13 cellular contexts compared by ENCODE assay signal in the genomic region with DNA sequence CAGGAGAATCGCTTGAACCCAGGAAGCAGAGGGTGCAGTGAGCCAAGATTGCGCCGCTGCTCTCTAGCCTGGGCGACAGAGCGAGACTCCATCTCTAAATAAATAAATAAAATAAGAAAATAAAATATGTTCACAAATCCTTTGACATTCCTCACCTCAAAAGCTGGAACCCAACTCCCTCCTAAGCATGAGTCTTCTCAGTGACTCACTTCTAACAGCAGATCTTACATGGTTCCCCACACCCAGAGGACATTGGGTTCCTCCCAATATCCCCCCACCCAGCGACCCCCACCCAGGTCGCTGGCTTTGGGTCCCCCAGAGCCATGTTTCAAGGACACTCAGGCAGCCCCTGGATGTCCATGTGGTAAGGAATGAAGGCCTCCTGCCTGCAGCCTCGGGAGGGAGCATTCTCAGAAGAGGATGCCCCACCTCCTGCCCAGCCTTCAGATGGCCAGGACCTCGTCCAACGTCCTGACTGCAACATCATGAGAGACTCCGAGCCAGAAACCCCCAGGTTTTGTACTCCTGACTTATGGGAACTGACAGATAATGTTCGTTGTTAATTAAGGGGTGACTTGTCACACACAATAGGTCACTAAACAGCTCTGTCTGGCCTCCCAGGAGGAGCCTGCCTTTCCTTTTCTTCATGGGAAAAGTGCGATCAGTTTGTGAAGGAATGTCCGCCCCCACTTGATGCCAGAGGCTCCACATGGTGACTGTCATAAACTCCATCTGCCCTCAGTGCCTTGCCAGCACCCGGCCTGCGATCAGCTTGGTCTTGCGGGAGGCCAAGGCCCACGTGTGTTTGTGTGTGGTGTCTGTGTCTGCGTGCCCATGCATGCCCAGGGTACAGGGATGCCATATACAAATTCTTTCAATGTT. TPM values are rescaled to one million over a fixed set of nuclear protein-coding genes. Genes with fewer than 3 reads are reported as not detected.
DNase-seq lines count a peak whose midpoint lies in the region; ATAC-seq and TF ChIP-seq lines count a peak whose summit lies in the region.
"Had no signal": no experiment of that assay in that cellular context is flagged by ENCODE, and none has a peak within 500 bp of the region (broad histone marks: within the 10 kb centered on the region; RNA-seq: fewer than 3 reads in every experiment).

No MANE protein-coding gene starts in this region.

- H2BK5ac ChIP-seq in neuronal stem cell (ENCODE audit: low read length): no peak overlapping the region

- no peak for DNase-seq in CD8-positive, alpha-beta T cell
- DNase-seq in activated naive CD8-positive, alpha-beta T cell treated with anti-CD3 and anti-CD28 coated beads, Interleukin-2, amount 10 ng/mL, durations not matched to agents 7 days and 5 days: no peak
- no peak for DNase-seq in neuronal stem cell (ENCODE audit: low spot score)
- no peak for DNase-seq in NCI-H2107 treated with DMSO at 0.1 percent for 48 hours (lab: John Stamatoyannopoulos, UW; ENCODE audit: unreplicated experiment)
- DNase-seq in anterior cingulate cortex (lab: John Stamatoyannopoulos, UW): no peak
- DNase-seq: activated CD4-positive, alpha-beta T cell treated with anti-CD3 and anti-CD28 coated beads for 48 hours; islet precursor cell; NCI-H1436 treated with DMSO at 0.1 percent for 48 hours had no signal

- H2BK12ac ChIP-seq in neuronal stem cell (ENCODE audit: low read length): no peak overlapping the region

- H3K27ac ChIP-seq in CD8-positive, alpha-beta T cell (ENCODE audit: low read depth, low read length): peak overlapping the region; percentile 69
- H3K27ac ChIP-seq in HEK293 (ENCODE audit: extremely low read depth, low read depth, low read length) (no peak overlapping the region), neuronal stem cell (replicated peaks; ENCODE audit: low read length) (peak overlapping the region; percentile 7)
- H3K27ac ChIP-seq: thoracic aorta had no signal

- peak overlapping the region; percentile 22 for H3K4me2 ChIP-seq in neuronal stem cell (ENCODE audit: insufficient read depth, low read length, poor library complexity, severe bottlenecking)

- H2BK15ac ChIP-seq in neuronal stem cell (ENCODE audit: low read length): no peak overlapping the region

- no CpG with 5 or more reads among the region's 19 CpGs for WGBS in neuronal stem cell (ENCODE audit: extremely low coverage in 2 of 2, insufficient read length in 2 of 2, insufficient replicate concordance in 1 of 2), 2 donors

- no peaks in the 10 kb centered on the region for H3K9me3 Mint-ChIP-seq in CD8-positive, alpha-beta T cell
- H3K9me3 Mint-ChIP-seq in activated naive CD8-positive, alpha-beta T cell treated with anti-CD3 and anti-CD28 coated beads, Interleukin-2, amount 10 ng/mL, durations not matched to agents 7 days and 5 days: no peaks in the 10 kb centered on the region

- no peak overlapping the region for H2BK120ac ChIP-seq in neuronal stem cell (ENCODE audit: low read depth, low read length)

- H3K4me3 Mint-ChIP-seq in CD8-positive, alpha-beta T cell: peak overlapping the region; percentile 5
- H3K4me3 Mint-ChIP-seq in activated naive CD8-positive, alpha-beta T cell treated with anti-CD3 and anti-CD28 coated beads, Interleukin-2, amount 10 ng/mL, durations not matched to agents 7 days and 5 days: peak overlapping the region; percentile 32

- H3K18ac ChIP-seq in neuronal stem cell (ENCODE audit: low read length): no peak overlapping the region

- peaks cover 59% of the 10 kb centered on the region for H3K4me1 Mint-ChIP-seq in CD8-positive, alpha-beta T cell (ENCODE audit: low read depth)
- peaks cover 43% of the 10 kb centered on the region for H3K4me1 Mint-ChIP-seq in activated naive CD8-positive, alpha-beta T cell treated with anti-CD3 and anti-CD28 coated beads, Interleukin-2, amount 10 ng/mL, durations not matched to agents 7 days and 5 days

- no peak overlapping the region for H4K8ac ChIP-seq in neuronal stem cell (ENCODE audit: low read depth, low read length)

- no peaks in the 10 kb centered on the region for H3K79me1 ChIP-seq in neuronal stem cell (ENCODE audit: low read depth, low read length)

- peak overlapping the region; percentile 100 for H3K27ac Mint-ChIP-seq in CD8-positive, alpha-beta T cell
- H3K27ac Mint-ChIP-seq in activated naive CD8-positive, alpha-beta T cell treated with anti-CD3 and anti-CD28 coated beads, Interleukin-2, amount 10 ng/mL, durations not matched to agents 7 days and 5 days: peak overlapping the region; percentile 73

- H3K36me3 Mint-ChIP-seq in CD8-positive, alpha-beta T cell: peaks cover 12% of the 10 kb centered on the region
- peaks cover 2% of the 10 kb centered on the region for H3K36me3 Mint-ChIP-seq in activated naive CD8-positive, alpha-beta T cell treated with anti-CD3 and anti-CD28 coated beads, Interleukin-2, amount 10 ng/mL, durations not matched to agents 7 days and 5 days

- intact Hi-C loops in CD8-positive, alpha-beta T cell (cut with DNase I, micrococcal nuclease): loop anchor here in 1 of 2 experiments (5.0 kb wide), 2 partner anchors 100 to 320 kb away; partner anchors contain the start of genes LIME1, SLC2A4RG and UCKL1

- no peaks in the 10 kb centered on the region for H3K36me3 ChIP-seq in CD8-positive, alpha-beta T cell (ENCODE audit: insufficient read depth, low read length)
- H3K36me3 ChIP-seq in HEK293 (ENCODE audit: control insufficient read depth in 2 of 2, insufficient read depth in 1 of 2, low read length in 2 of 2): no peaks in the 10 kb centered on the region
- peaks cover 0 to 8% of the 10 kb centered on the region in 2 donors for H3K36me3 ChIP-seq in neuronal stem cell (replicated peaks in 1 of 2; ENCODE audit: control insufficient read depth in 2 of 2, insufficient read depth in 2 of 2, low read length in 2 of 2)
- H3K36me3 ChIP-seq: thoracic aorta had no signal

- H3K4ac ChIP-seq in neuronal stem cell (ENCODE audit: low read length): no peak overlapping the region

- no peak overlapping the region for H3K9ac ChIP-seq in neuronal stem cell (ENCODE audit: low read depth, low read length, poor library complexity)

- H3K4me1 ChIP-seq in CD8-positive, alpha-beta T cell (ENCODE audit: insufficient read depth, low read length): peaks cover 64% of the 10 kb centered on the region
- no peaks in the 10 kb centered on the region for H3K4me1 ChIP-seq in HEK293 (ENCODE audit: control insufficient read depth, insufficient read depth, low read length)
- peaks cover 4 to 6% of the 10 kb centered on the region in 2 donors for H3K4me1 ChIP-seq in neuronal stem cell (ENCODE audit: control insufficient read depth in 2 of 2, insufficient read depth in 1 of 2, low read depth in 1 of 2, low read length in 2 of 2)

- no peak overlapping the region for H3K14ac ChIP-seq in neuronal stem cell (ENCODE audit: low read length)

- H3K9me3 ChIP-seq in CD8-positive, alpha-beta T cell (ENCODE audit: low read length): no peaks in the 10 kb centered on the region
- H3K9me3 ChIP-seq in HEK293 (ENCODE audit: control insufficient read depth, insufficient read depth, low read depth, low read length) (no peaks in the 10 kb centered on the region), neuronal stem cell (replicated peaks in 1 of 2; ENCODE audit: control insufficient read depth in 2 of 2, insufficient read depth in 1 of 2, low read depth in 1 of 2, low read length in 2 of 2) (no peaks in the 10 kb centered on the region)
- H3K9me3 ChIP-seq: thoracic aorta had no signal

- H2AFZ ChIP-seq in neuronal stem cell (ENCODE audit: low read length): peak overlapping the region; percentile 66

- no peak overlapping the region for H3K23ac ChIP-seq in neuronal stem cell (ENCODE audit: low read depth, low read length, poor library complexity)

- no peak overlapping the region for H2AK5ac ChIP-seq in neuronal stem cell (ENCODE audit: low read depth, low read length)

- H3K27me3 ChIP-seq in CD8-positive, alpha-beta T cell (ENCODE audit: insufficient read depth, low read length): no peaks in the 10 kb centered on the region
- H3K27me3 ChIP-seq in neuronal stem cell (ENCODE audit: control insufficient read depth in 3 of 3, insufficient read depth in 3 of 3, low read depth in 1 of 3, low read length in 3 of 3): no peaks in the 10 kb centered on the region

- no peak for TF ChIP-seq CTCF in CD8-positive, alpha-beta T cell (IDR thresholded peaks at IDR 0.05)
- no peak for TF ChIP-seq CTCF in HEK293 (tag by site-specific recombination; IDR thresholded peaks at IDR 0.05)

- no peak for ATAC-seq in CD8-positive, alpha-beta T cell
- ATAC-seq in activated naive CD8-positive, alpha-beta T cell treated with anti-CD3 and anti-CD28 coated beads, Interleukin-2, amount 10 ng/mL, durations not matched to agents 7 days and 5 days (ENCODE audit: low read depth): no peak
- ATAC-seq in HG03442 (IDR thresholded peaks at IDR 0.05; ENCODE audit: unreplicated experiment): no peak
- ATAC-seq: HCT116 had no signal

- POLR2A ChIA-PET in CD8-positive, alpha-beta T cell (lab: Charles Lee): interaction anchor here (2.1 to 6.4 kb wide), 2 partner anchors 9 to 10 kb away, joined by 24 to 150 read pairs; partner anchors contain the start of gene GMEB2
- POLR2A ChIA-PET in HEK293 (lab: Yijun Ruan, JAX): no interaction called here
- POLR2A ChIA-PET in activated naive CD8-positive, alpha-beta T cell treated with anti-CD3 and anti-CD28 coated beads, Interleukin-2, amount 10 ng/mL, durations not matched to agents 7 days and 5 days (lab: Charles Lee): interaction anchor here (0.7 to 2.0 kb wide), 2 partner anchors 10 to 258 kb away, joined by 3 to 36 read pairs; partner anchors contain the start of genes DNAJC5 and GMEB2

- H3K27me3 Mint-ChIP-seq in CD8-positive, alpha-beta T cell (ENCODE audit: low read depth): no peaks in the 10 kb centered on the region
- H3K27me3 Mint-ChIP-seq in activated naive CD8-positive, alpha-beta T cell treated with anti-CD3 and anti-CD28 coated beads, Interleukin-2, amount 10 ng/mL, durations not matched to agents 7 days and 5 days: no peaks in the 10 kb centered on the region

- H4K91ac ChIP-seq in neuronal stem cell (ENCODE audit: low read depth, low read length, poor library complexity): no peak overlapping the region

- CTCF ChIA-PET in CD8-positive, alpha-beta T cell (lab: Charles Lee): interaction anchor here (1.2 to 1.9 kb wide), 2 partner anchors 71 to 99 kb away, joined by 3 to 4 read pairs; partner anchors contain the start of genes ARFRP1 and ZGPAT
- CTCF ChIA-PET in HEK293 (lab: Yijun Ruan, JAX): no interaction called here

- H3K4me3 ChIP-seq in CD8-positive, alpha-beta T cell (ENCODE audit: low read depth, low read length): peak overlapping the region; percentile 36
- H3K4me3 ChIP-seq in HEK293 (ENCODE audit: low read depth, low read length) (no peak overlapping the region), neuronal stem cell (ENCODE audit: low read length in 2 of 2) (peak overlapping the region in 1 of 2 donors; percentile 61)
- H3K4me3 ChIP-seq: thoracic aorta had no signal

RNA-seq across cellular contexts. Expression of gene GMEB2, which starts 10.1 kb away (rescaled TPM):
- total RNA-seq in CD8-positive, alpha-beta T cell: 10 to 100 TPM; 31.4 to 33.8 TPM
- total RNA-seq in activated naive CD8-positive, alpha-beta T cell treated with anti-CD3 and anti-CD28 coated beads, Interleukin-2, amount 10 ng/mL, durations not matched to agents 7 days and 5 days: 10 to 100 TPM; 20.5 to 21.6 TPM
- 9.0 TPM for polyA plus RNA-seq in neuronal stem cell (2013, experiment 1 of 2)
- polyA plus RNA-seq in neuronal stem cell (2013, experiment 2 of 2): 8.7 TPM

RNA-seq across cellular contexts. Expression of gene STMN3, which starts 16.2 kb away (rescaled TPM):
- 10 to 100 TPM; 64.2 to 65.9 TPM for total RNA-seq in CD8-positive, alpha-beta T cell
- total RNA-seq in activated naive CD8-positive, alpha-beta T cell treated with anti-CD3 and anti-CD28 coated beads, Interleukin-2, amount 10 ng/mL, durations not matched to agents 7 days and 5 days: 10 to 100 TPM; 42.1 to 45.6 TPM
- 4.5 TPM for polyA plus RNA-seq in neuronal stem cell (2013, experiment 1 of 2)
- 4.6 TPM for polyA plus RNA-seq in neuronal stem cell (2013, experiment 2 of 2)

RNA-seq across cellular contexts. Expression of gene RTEL1, which starts 21.1 kb away (rescaled TPM):
- 10 to 100 TPM; 21.4 to 24.9 TPM for total RNA-seq in CD8-positive, alpha-beta T cell
- 10 to 100 TPM; 41.3 to 41.5 TPM for total RNA-seq in activated naive CD8-positive, alpha-beta T cell treated with anti-CD3 and anti-CD28 coated beads, Interleukin-2, amount 10 ng/mL, durations not matched to agents 7 days and 5 days
- polyA plus RNA-seq in neuronal stem cell (2013, experiment 1 of 2): 5.1 TPM
- 5.1 TPM for polyA plus RNA-seq in neuronal stem cell (2013, experiment 2 of 2)

RNA-seq across cellular contexts. Expression of gene TNFRSF6B, which starts 59.5 kb away (rescaled TPM):
- total RNA-seq in CD8-positive, alpha-beta T cell: 1 to 10 TPM; 2.0 to 3.0 TPM
- not detected for total RNA-seq in activated naive CD8-positive, alpha-beta T cell treated with anti-CD3 and anti-CD28 coated beads, Interleukin-2, amount 10 ng/mL, durations not matched to agents 7 days and 5 days
- polyA plus RNA-seq in neuronal stem cell (2013, experiment 1 of 2): 0.70 TPM
- polyA plus RNA-seq in neuronal stem cell (2013, experiment 2 of 2): 0.90 TPM
- total RNA-seq: frontal cortex had no signal
